Comparison of ENCODE assay signal across 21 cellular contexts in the genomic region with DNA sequence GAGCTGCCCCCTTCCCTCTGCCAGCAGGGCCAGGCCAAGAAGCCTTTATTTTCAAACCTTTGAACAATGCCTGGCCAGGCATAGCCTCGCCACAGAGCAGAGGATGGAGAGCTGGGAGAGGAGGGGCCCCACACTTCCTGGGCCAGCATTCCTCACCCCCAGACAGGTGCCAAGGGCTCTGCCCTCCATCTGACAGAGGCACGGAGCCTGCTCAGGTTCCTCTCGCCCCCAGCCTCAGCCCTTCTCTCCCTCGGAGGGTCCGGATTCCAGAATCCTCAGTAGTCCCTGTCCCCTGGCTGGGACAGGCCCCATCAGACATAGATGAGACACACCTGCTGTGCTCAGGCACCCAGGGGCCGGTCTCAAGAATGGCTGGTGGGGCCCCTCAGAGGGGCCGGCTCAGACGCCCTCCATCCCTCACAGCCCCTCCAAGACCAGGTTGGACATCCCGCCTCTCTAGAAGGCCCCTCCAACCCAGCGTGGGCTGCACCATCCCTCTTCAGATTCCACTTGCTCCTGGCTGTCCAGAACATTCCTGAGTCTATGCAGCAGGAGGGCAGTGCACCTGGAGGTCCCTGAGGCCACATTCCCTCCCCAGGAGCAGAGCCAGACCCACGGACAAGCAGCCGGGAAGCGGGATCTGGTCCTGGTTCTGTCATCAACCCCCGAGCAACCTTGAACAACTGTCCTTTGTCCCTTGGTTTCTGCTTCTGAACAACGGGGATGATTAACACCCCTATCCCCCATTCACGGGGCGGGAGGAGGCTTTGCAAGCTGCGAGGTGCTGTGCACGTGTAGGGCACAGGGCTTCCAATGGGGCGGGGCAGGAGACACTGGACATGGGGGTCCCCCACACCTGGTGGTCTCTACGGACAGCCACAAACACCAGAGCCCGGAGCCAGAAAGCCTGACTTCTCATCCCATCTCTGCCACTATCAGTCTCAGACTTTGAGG.
"Had no signal": no experiment of that assay in that cellular context is flagged by ENCODE, and none has a peak within 500 bp of the region (broad histone marks: within the 10 kb centered on the region; RNA-seq: fewer than 3 reads in every experiment).

No MANE protein-coding gene starts in this region.

- H3K9me3 Mint-ChIP-seq: activated naive CD8-positive, alpha-beta T cell treated with anti-CD3 and anti-CD28 coated beads, Interleukin-2, amount 10 ng/mL, durations not matched to agents 7 days and 5 days; natural killer cell; stimulated activated naive CD8-positive, alpha-beta T cell treated with anti-CD3 and anti-CD28 coated beads, Interleukin-15, Interleukin-2, amounts not matched to agents 100 ng/mL and 50 ng/mL, for 24 hours had no signal

- H3K36me3 ChIP-seq: prostate gland, spleen, tibial artery, WERI-Rb-1 had no signal

- H3K27ac Mint-ChIP-seq: activated naive CD4-positive, alpha-beta T cell treated with anti-CD3 and anti-CD28 coated beads for 36 hours; activated naive CD8-positive, alpha-beta T cell treated with anti-CD3 and anti-CD28 coated beads, Interleukin-2, amount 10 ng/mL, durations not matched to agents 7 days and 5 days; activated T-cell treated with anti-CD3 and anti-CD28 coated beads, Interleukin-2, amount 50 U/mL, for 24 hours; natural killer cell; stimulated activated naive CD8-positive, alpha-beta T cell treated with anti-CD3 and anti-CD28 coated beads, Interleukin-15, Interleukin-2, amounts not matched to agents 100 ng/mL and 50 ng/mL, for 24 hours; T-cell; T-helper 2 cell treated with Interferon-gamma antibody and Interleukin-4, amounts not matched to agents 5 μg/mL and 100 μg/mL, for 36 hours had no signal

- H3K4me3 ChIP-seq: prostate gland, spleen, tibial artery had no signal

- H3K27ac ChIP-seq: prostate gland, spleen, tibial artery, WERI-Rb-1 had no signal

- ATAC-seq: left ventricle myocardium superior, natural killer cell, T-cell had no signal

- H3K36me3 Mint-ChIP-seq: activated naive CD8-positive, alpha-beta T cell treated with anti-CD3 and anti-CD28 coated beads, Interleukin-2, amount 10 ng/mL, durations not matched to agents 7 days and 5 days; natural killer cell had no signal

- H3K4me3 Mint-ChIP-seq: activated naive CD4-positive, alpha-beta T cell treated with anti-CD3 and anti-CD28 coated beads for 36 hours; activated naive CD8-positive, alpha-beta T cell treated with anti-CD3 and anti-CD28 coated beads, Interleukin-2, amount 10 ng/mL, durations not matched to agents 7 days and 5 days; activated T-cell treated with anti-CD3 and anti-CD28 coated beads, Interleukin-2, amount 50 U/mL, for 24 hours; natural killer cell; stimulated activated naive CD8-positive, alpha-beta T cell treated with anti-CD3 and anti-CD28 coated beads, Interleukin-15, Interleukin-2, amounts not matched to agents 100 ng/mL and 50 ng/mL, for 24 hours; T-cell; T-helper 2 cell treated with Interferon-gamma antibody and Interleukin-4, amounts not matched to agents 5 μg/mL and 100 μg/mL, for 36 hours had no signal

- H3K9me3 ChIP-seq: prostate gland had no signal

- DNase-seq: activated CD4-positive, CD25-positive, alpha-beta regulatory T cell treated with anti-CD3 and anti-CD28 coated beads, Interleukin-2, amount 50 U/mL, for 72 hours; activated naive CD4-positive, alpha-beta T cell treated with anti-CD3 and anti-CD28 coated beads for 36 hours; activated naive CD8-positive, alpha-beta T cell treated with anti-CD3 and anti-CD28 coated beads, Interleukin-2, amount 10 ng/mL, durations not matched to agents 7 days and 5 days; activated T-cell treated with anti-CD3 and anti-CD28 coated beads, Interleukin-2, amount 50 U/mL, for 24 hours; amniotic stem cell; cortex of kidney; effector CD4-positive, alpha-beta T cell; foreskin melanocyte; left ventricle myocardium superior; mammary epithelial cell; midbrain; natural killer cell; spleen; stimulated activated CD4-positive, alpha-beta T cell treated with anti-CD3 and anti-CD28 coated beads, Interleukin-4, amount 100 ng/mL, for 1 hour; substantia nigra; T-cell; tibial artery; WERI-Rb-1 had no signal
